ENCODE assay signal across 8 cellular contexts in genomic region chr7:29987821-29988317, GRCh38. TPM values are rescaled to one million over a fixed set of nuclear protein-coding genes. Genes with fewer than 3 reads are reported as not detected.
DNase-seq lines count a peak whose midpoint lies in the region; ATAC-seq and TF ChIP-seq lines count a peak whose summit lies in the region.

No MANE protein-coding gene starts in this region.

- H3K36me3 ChIP-seq in SJSA1, result peaks cover 12% of the 10 kb centered on the region

- H3K4me1 Mint-ChIP-seq in neural crest cell, result peaks cover 29% of the 10 kb centered on the region

- H3K9me3 Mint-ChIP-seq in neural crest cell, result peaks cover 8% of the 10 kb centered on the region

- 0 out of 2 replicates have a peak, but pooled peaks cover 3% of the 10 kb centered on the region for H3K9me3 ChIP-seq in SJSA1 (replicated peaks)

- H3K4me3 Mint-ChIP-seq in neural crest cell, result peak overlapping the region; percentile 94

- TF ChIP-seq CTCF in AG10803 (conservative IDR thresholded peaks at IDR 0.05; ENCODE audit: low read length) (no peak), GM13977 (IDR thresholded peaks at IDR 0.05; ENCODE audit: extremely low read depth, insufficient read depth, missing control alignments) (no peak), epithelial cell of esophagus (IDR thresholded peaks at IDR 0.05; ENCODE audit: insufficient read depth, low read depth, low read length, missing control alignments) (no peak), neural crest cell (conservative IDR thresholded peaks at IDR 0.05) (no peak)

- H3K36me3 Mint-ChIP-seq in neural crest cell (ENCODE audit: low read depth), result peaks cover 25% of the 10 kb centered on the region

- peaks cover 33% of the 10 kb centered on the region for H3K4me1 ChIP-seq in SJSA1 (replicated peaks)

- H3K4me3 ChIP-seq in AG10803 (ENCODE audit: low read length) (peak overlapping the region; percentile 81), SJSA1 (peak overlapping the region; percentile 95), epithelial cell of esophagus (ENCODE audit: low read length) (peak overlapping the region; percentile 4)

- peak; percentile 87 for DNase-seq in AG10803 (ENCODE audit: low read depth)
- DNase-seq in GM13977 (ENCODE audit: low spot score), result peak; percentile 31
- peak; percentile 57 to 92 for DNase-seq in SJSA1 (ENCODE audit: low read depth in 1 of 2, low spot score in 2 of 2)
- DNase-seq in epithelial cell of esophagus (ENCODE audit: low read depth), result peak; percentile 79
- DNase-seq in neural crest cell (ENCODE audit: low read depth, low spot score), result no peak

- no peaks in the 10 kb centered on the region for H3K27me3 ChIP-seq in SJSA1 (replicated peaks)

- H3K27ac Mint-ChIP-seq in neural crest cell (ENCODE audit: unreplicated experiment), result peak overlapping the region; percentile 88

- in situ Hi-C loops in GM13977 (cut with MboI; ENCODE audit: low pct_unique_long_range_greater_than_20kb, low sequenced_read_pairs, unreplicated experiment), result no loop called here

- peaks cover 2% of the 10 kb centered on the region for H3K27me3 Mint-ChIP-seq in neural crest cell (ENCODE audit: low read depth)

- H3K27ac ChIP-seq in SJSA1, result peak overlapping the region; percentile 92

- ATAC-seq in GM21390 (IDR thresholded peaks at IDR 0.05; ENCODE audit: unreplicated experiment) (no peak), GM21360 (IDR thresholded peaks at IDR 0.05; ENCODE audit: unreplicated experiment) (no peak), GM19328 (IDR thresholded peaks at IDR 0.05; ENCODE audit: unreplicated experiment) (no peak)

RNA-seq across cellular contexts. Expression of gene SCRN1, which starts 1.7 kb away (rescaled TPM):
- total RNA-seq in SJSA1 (2014; rRNA removed; shearing (Covaris generic)), result 56.4 and 81.6 TPM in 2 replicates
- total RNA-seq in neural crest cell, result 76.8 and 79.4 TPM in 2 replicates

RNA-seq across cellular contexts. Expression of gene FKBP14, which starts 38.6 kb away (rescaled TPM):
- total RNA-seq in SJSA1 (2014; rRNA removed; shearing (Covaris generic)), result 26.6 and 35.1 TPM in 2 replicates
- 20.3 and 21.3 TPM in 2 replicates for total RNA-seq in neural crest cell

RNA-seq across cellular contexts. Expression of gene PLEKHA8, which starts 40.3 kb away (rescaled TPM):
- total RNA-seq in SJSA1 (2014; rRNA removed; shearing (Covaris generic)), result 11.5 and 12.5 TPM in 2 replicates
- total RNA-seq in neural crest cell, result 60.1 and 63.3 TPM in 2 replicates

Comparison
In these comparisons a context has a peak if more than half of its experiments do, and no peak if none do; other contexts are left out.
1. H3K4me3 ChIP-seq: peak in every context shown above with its lines; median percentile 95 in SJSA1; 81 in AG10803; 4 in epithelial cell of esophagus.